ENCODE assay signal across 23 cellular contexts in the genomic region with DNA sequence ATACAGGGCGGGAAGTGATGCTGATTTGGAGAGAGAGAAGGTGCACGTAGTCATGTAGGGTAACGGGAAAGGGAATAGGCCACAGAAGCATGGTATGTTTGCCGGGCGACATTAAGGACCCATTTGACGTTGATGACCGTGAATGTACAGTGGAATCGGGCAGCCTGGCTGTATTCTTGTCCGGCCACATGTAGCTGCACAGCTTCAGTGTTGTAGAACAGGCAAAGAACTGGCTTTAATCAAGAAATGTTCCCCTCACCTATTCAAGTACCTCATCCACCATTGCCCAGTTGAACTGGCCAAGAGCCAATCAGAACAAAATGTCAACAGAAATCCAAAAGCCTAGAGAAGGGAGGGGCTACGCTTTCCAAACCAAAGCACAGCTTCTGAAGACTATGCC.
DNase-seq lines count a peak whose midpoint lies in the region; ATAC-seq and TF ChIP-seq lines count a peak whose summit lies in the region.
"Had no signal": no experiment of that assay in that cellular context is flagged by ENCODE, and none has a peak within 500 bp of the region (broad histone marks: within the 10 kb centered on the region; RNA-seq: fewer than 3 reads in every experiment).

No MANE protein-coding gene starts in this region.

- ATAC-seq in IMR-90 (ENCODE audit: low read depth) (no peak), GM18870 (IDR thresholded peaks at IDR 0.05; ENCODE audit: unreplicated experiment) (no peak)
- ATAC-seq in activated naive CD8-positive, alpha-beta T cell treated with anti-CD3 and anti-CD28 coated beads, Interleukin-2, amount 50 U/mL, for 24 hours = no peak
- ATAC-seq in naive thymus-derived CD8-positive, alpha-beta T cell = no peak
- ATAC-seq: activated T-cell treated with anti-CD3 and anti-CD28 coated beads, Interleukin-2, amount 50 U/mL, for 72 hours; WTC11 had no signal

- no peaks in the 10 kb centered on the region for H3K27me3 Mint-ChIP-seq in activated naive CD4-positive, alpha-beta T cell treated with anti-CD3 and anti-CD28 coated beads, Interleukin-2, amount 10 ng/mL, durations not matched to agents 7 days and 5 days
- peaks cover 2% of the 10 kb centered on the region for H3K27me3 Mint-ChIP-seq in activated naive CD8-positive, alpha-beta T cell treated with anti-CD3 and anti-CD28 coated beads, Interleukin-2, amount 50 U/mL, for 24 hours
- no peaks in the 10 kb centered on the region for H3K27me3 Mint-ChIP-seq in naive thymus-derived CD8-positive, alpha-beta T cell

- H3K14ac ChIP-seq in IMR-90 (replicated peaks; ENCODE audit: low read depth, low read length) = no peak overlapping the region

- dilution Hi-C loops in IMR-90 (cut with HindIII; ENCODE audit: low sequenced_read_pairs, unreplicated experiment) = no loop called here

- no peak for TF ChIP-seq POLR2A in IMR-90 (IDR thresholded peaks at IDR 0.05; ENCODE audit: low read depth, low read length)

- H3K4me3 ChIP-seq in IMR-90 (ENCODE audit: insufficient read depth, low read depth, low read length) = no peak overlapping the region
- H3K4me3 ChIP-seq: cardiac muscle cell, heart right ventricle, lower lobe of right lung, MG63, ovary, SJSA1 had no signal

- H2AK5ac ChIP-seq in IMR-90 (ENCODE audit: low read depth, low read length) = no peak overlapping the region

- H3K79me1 ChIP-seq in IMR-90 (ENCODE audit: low read depth in 1 of 2, low read length in 2 of 2) = no peaks in the 10 kb centered on the region

- H3K27ac Mint-ChIP-seq in activated naive CD4-positive, alpha-beta T cell treated with anti-CD3 and anti-CD28 coated beads, Interleukin-2, amount 10 ng/mL, durations not matched to agents 7 days and 5 days = no peak overlapping the region
- peak overlapping the region; percentile 29 for H3K27ac Mint-ChIP-seq in activated naive CD8-positive, alpha-beta T cell treated with anti-CD3 and anti-CD28 coated beads, Interleukin-2, amount 50 U/mL, for 24 hours
- H3K27ac Mint-ChIP-seq in naive thymus-derived CD8-positive, alpha-beta T cell = peak overlapping the region; percentile 15 to 99 (median 58)
- H3K27ac Mint-ChIP-seq: activated T-cell treated with anti-CD3 and anti-CD28 coated beads, Interleukin-2, amount 50 U/mL, for 72 hours; WTC11 had no signal

- H2BK120ac ChIP-seq in IMR-90 (ENCODE audit: low read depth, low read length) = no peak overlapping the region

- intact Hi-C loops in IMR-90 (cut with micrococcal nuclease) = no loop called here

- H4K20me1 ChIP-seq in IMR-90 (ENCODE audit: insufficient read depth, low read length) = no peaks in the 10 kb centered on the region

- BruUV-seq in IMR-90 (replicated peaks; lab: Mats Ljungman, UMichigan) = no TSS peak

- peaks cover 65% of the 10 kb centered on the region for H3K36me3 Mint-ChIP-seq in activated naive CD4-positive, alpha-beta T cell treated with anti-CD3 and anti-CD28 coated beads, Interleukin-2, amount 10 ng/mL, durations not matched to agents 7 days and 5 days
- peaks cover 41% of the 10 kb centered on the region for H3K36me3 Mint-ChIP-seq in activated naive CD8-positive, alpha-beta T cell treated with anti-CD3 and anti-CD28 coated beads, Interleukin-2, amount 50 U/mL, for 24 hours (ENCODE audit: low read depth)
- peaks cover 5 to 24% (median 11%) of the 10 kb centered on the region in 3 donors for H3K36me3 Mint-ChIP-seq in naive thymus-derived CD8-positive, alpha-beta T cell
- H3K36me3 Mint-ChIP-seq: WTC11 had no signal

- in situ Hi-C loops in IMR-90 (cut with MboI; ENCODE audit: low sequenced_read_pairs) = no loop called here

- POLR2A ChIA-PET in IMR-90 (lab: Charles Lee; ENCODE audit: unreplicated experiment) = no interaction called here
- POLR2A ChIA-PET in naive thymus-derived CD8-positive, alpha-beta T cell (lab: Charles Lee) = interaction anchor here (0.6 kb wide), 1 partner anchor 63 kb away, joined by 3 read pairs; no protein-coding TSS in a partner anchor
- POLR2A ChIA-PET in HEK293T (lab: Yijun Ruan, JAX) = no interaction called here

- H3K23ac ChIP-seq in IMR-90 (ENCODE audit: low read depth, low read length) = no peak overlapping the region

- peaks cover 6% of the 10 kb centered on the region for H3K9me3 Mint-ChIP-seq in activated naive CD4-positive, alpha-beta T cell treated with anti-CD3 and anti-CD28 coated beads, Interleukin-2, amount 10 ng/mL, durations not matched to agents 7 days and 5 days
- H3K9me3 Mint-ChIP-seq in activated naive CD8-positive, alpha-beta T cell treated with anti-CD3 and anti-CD28 coated beads, Interleukin-2, amount 50 U/mL, for 24 hours = peaks cover 5% of the 10 kb centered on the region
- H3K9me3 Mint-ChIP-seq in naive thymus-derived CD8-positive, alpha-beta T cell = peaks cover 0 to 10% (median 2%) of the 10 kb centered on the region in 9 donors
- H3K9me3 Mint-ChIP-seq: WTC11 had no signal

- H3K9me3 ChIP-seq in IMR-90 (ENCODE audit: control insufficient read depth, insufficient read depth, low read length) = no peaks in the 10 kb centered on the region
- H3K9me3 ChIP-seq: heart right ventricle, lower lobe of right lung, MG63, ovary, SJSA1 had no signal

- no peak overlapping the region for H2BK15ac ChIP-seq in IMR-90 (ENCODE audit: low read depth, low read length)

- no peak overlapping the region for H3K18ac ChIP-seq in IMR-90 (ENCODE audit: low read depth, low read length)

- H2BK5ac ChIP-seq in IMR-90 (ENCODE audit: low read depth, low read length, poor library complexity, severe bottlenecking) = no peak overlapping the region

- H3K4me3 Mint-ChIP-seq in activated naive CD4-positive, alpha-beta T cell treated with anti-CD3 and anti-CD28 coated beads, Interleukin-2, amount 10 ng/mL, durations not matched to agents 7 days and 5 days = peak overlapping the region; percentile 17
- no peak overlapping the region for H3K4me3 Mint-ChIP-seq in activated naive CD8-positive, alpha-beta T cell treated with anti-CD3 and anti-CD28 coated beads, Interleukin-2, amount 50 U/mL, for 24 hours
- H3K4me3 Mint-ChIP-seq in naive thymus-derived CD8-positive, alpha-beta T cell = peak overlapping the region in 2 of 10 donors; percentile 14 to 25
- H3K4me3 Mint-ChIP-seq: WTC11 had no signal

- H4K91ac ChIP-seq in IMR-90 (ENCODE audit: insufficient read depth, low read depth, low read length) = no peak overlapping the region

- no peak overlapping the region for H3K56ac ChIP-seq in IMR-90 (ENCODE audit: extremely low read depth, insufficient read depth, low read length)

- H3K4ac ChIP-seq in IMR-90 (ENCODE audit: low read depth, low read length) = no peak overlapping the region

- H4K5ac ChIP-seq in IMR-90 (ENCODE audit: low read depth, low read length) = no peak overlapping the region

- H3K9me1 ChIP-seq in IMR-90 (ENCODE audit: insufficient read depth, low read length) = peaks cover 13% of the 10 kb centered on the region

- peaks cover under 1% of the 10 kb centered on the region; the same call in 1 of the 2 replicates for H3K36me3 ChIP-seq in IMR-90 (ENCODE audit: control insufficient read depth, insufficient read depth, low read length)
- H3K36me3 ChIP-seq: cardiac muscle cell, ovary had no signal

- DNase-seq in activated naive CD4-positive, alpha-beta T cell treated with anti-CD3 and anti-CD28 coated beads, Interleukin-2, amount 10 ng/mL, durations not matched to agents 7 days and 5 days = no peak
- DNase-seq in activated naive CD4-positive, alpha-beta T cell treated with anti-CD3 and anti-CD28 coated beads, Interleukin-2, amount 50 U/mL, for 16 hours = no peak
- DNase-seq in IMR-90 = no peak
- no peak for DNase-seq in activated naive CD8-positive, alpha-beta T cell treated with anti-CD3 and anti-CD28 coated beads, Interleukin-2, amount 50 U/mL, for 24 hours
- no peak for DNase-seq in naive thymus-derived CD8-positive, alpha-beta T cell
- no peak for DNase-seq in HT-29 (ENCODE audit: low spot score)
- no peak for DNase-seq in HEK293T (ENCODE audit: extremely low spot score)
- DNase-seq: activated T-cell treated with anti-CD3 and anti-CD28 coated beads, Interleukin-2, amount 50 U/mL, for 72 hours; amygdala; GF-D8; heart right ventricle; lower lobe of right lung; MG63; NCI-H187; NCI-H2227 treated with DMSO at 0.1 percent for 48 hours; NCI-H82; ovary; T-helper 9 cell had no signal

- H2BK20ac ChIP-seq in IMR-90 (ENCODE audit: low read depth, low read length) = peak overlapping the region; percentile 36; the same call in 1 of the 2 replicates

- no peak overlapping the region for H2AK9ac ChIP-seq in IMR-90 (replicated peaks; ENCODE audit: low read depth, low read length, poor library complexity)

- no peak overlapping the region for H2AFZ ChIP-seq in IMR-90 (replicated peaks; ENCODE audit: low read length, poor library complexity)

- H3K9ac ChIP-seq in IMR-90 (ENCODE audit: low read depth, low read length) = no peak overlapping the region

- TF ChIP-seq RAD21 in IMR-90 (IDR thresholded peaks at IDR 0.05; ENCODE audit: low read length) = no peak

- no peaks in the 10 kb centered on the region for H3K27me3 ChIP-seq in IMR-90 (ENCODE audit: control insufficient read depth, insufficient read depth, low read length)
- H3K27me3 ChIP-seq: cardiac muscle cell, heart right ventricle, MG63, ovary, SJSA1 had no signal

- no peak for TF ChIP-seq CTCF in IMR-90 (conservative IDR thresholded peaks at IDR 0.05; ENCODE audit: low read depth, low read length)

- H3K4me2 ChIP-seq in IMR-90 (ENCODE audit: low read depth, low read length) = no peak overlapping the region

- 98% methylated on average over 8 of the region's 10 CpGs; no CpG with 5 or more reads in 1 of the 2 experiments for WGBS in IMR-90 (ENCODE audit: extremely low coverage in 2 of 2, insufficient read length in 1 of 2), 2 experiments

- no peak overlapping the region for H3K27ac ChIP-seq in IMR-90 (ENCODE audit: insufficient read depth, low read length)
- H3K27ac ChIP-seq: C4-2B, cardiac muscle cell, lower lobe of right lung, ovary, SJSA1 had no signal

- peaks cover 64% of the 10 kb centered on the region for H3K4me1 Mint-ChIP-seq in activated naive CD4-positive, alpha-beta T cell treated with anti-CD3 and anti-CD28 coated beads, Interleukin-2, amount 10 ng/mL, durations not matched to agents 7 days and 5 days
- H3K4me1 Mint-ChIP-seq in activated naive CD8-positive, alpha-beta T cell treated with anti-CD3 and anti-CD28 coated beads, Interleukin-2, amount 50 U/mL, for 24 hours = peaks cover 89% of the 10 kb centered on the region
- H3K4me1 Mint-ChIP-seq in naive thymus-derived CD8-positive, alpha-beta T cell = peaks cover 26 to 55% (median 43%) of the 10 kb centered on the region in 4 donors

- no peak overlapping the region for H4K8ac ChIP-seq in IMR-90 (ENCODE audit: low read depth in 2 of 2, low read length in 2 of 2)

- H3K4me1 ChIP-seq in IMR-90 (ENCODE audit: control insufficient read depth, insufficient read depth, low read length) = peaks cover 14% of the 10 kb centered on the region

- CTCF ChIA-PET in activated naive CD4-positive, alpha-beta T cell treated with anti-CD3 and anti-CD28 coated beads, Interleukin-2, amount 10 ng/mL, durations not matched to agents 7 days and 5 days (lab: Charles Lee) = no interaction called here
- CTCF ChIA-PET in IMR-90 (lab: Yijun Ruan, JAX) (no interaction called here), HEK293T (lab: Yijun Ruan, JAX) (no interaction called here)

TF ChIP-seq in IMR-90, 13 proteins besides CTCF, POLR2A, EP300 and RAD21 (continues in another document):
- no peak for TF ChIP-seq MAFK (IDR thresholded peaks at IDR 0.05; ENCODE audit: low read depth, low read length)

TF ChIP-seq in HEK293T, 16 proteins besides CTCF, POLR2A, EP300 and RAD21 (continues in another document):
- TF ChIP-seq SUZ12 (IDR thresholded peaks at IDR 0.05) = no peak
